31 cellular contexts compared by ENCODE assay signal in genomic region chr1:213124590-213124989, GRCh38.
"Had no signal": no experiment of that assay in that cellular context is flagged by ENCODE, and none has a peak within 500 bp of the region (broad histone marks: within the 10 kb centered on the region; RNA-seq: fewer than 3 reads in every experiment).

No MANE protein-coding gene starts in this region.

- DNase-seq: activated CD4-positive, alpha-beta memory T cell treated with anti-CD3 and anti-CD28 coated beads, Interleukin-2, amount 10 ng/mL, durations not matched to agents 7 days and 5 days; activated CD4-positive, alpha-beta T cell treated with anti-CD3 and anti-CD28 coated beads for 1 hour; activated CD4-positive, alpha-beta T cell treated with anti-CD3 and anti-CD28 coated beads for 4 hours; activated CD4-positive, alpha-beta T cell treated with anti-CD3 and anti-CD28 coated beads, Interleukin-2, amount 10 ng/mL, durations not matched to agents 7 days and 5 days; activated CD4-positive, alpha-beta T cell treated with anti-CD3 and anti-CD28 coated beads, Interleukin-2, amount 50 U/mL, for 4 hours; activated CD8-positive, alpha-beta memory T cell treated with anti-CD3 and anti-CD28 coated beads, Interleukin-2, amount 50 U/mL, for 48 hours; activated gamma-delta T cell; activated naive CD4-positive, alpha-beta T cell; activated naive CD4-positive, alpha-beta T cell treated with anti-CD3 and anti-CD28 coated beads, Interleukin-2, amount 10 ng/mL, durations not matched to agents 7 days and 5 days; activated naive CD8-positive, alpha-beta T cell treated with anti-CD3 and anti-CD28 coated beads, Interleukin-2, amount 10 ng/mL, durations not matched to agents 7 days and 5 days; activated T-cell treated with anti-CD3 and anti-CD28 coated beads for 4 hours; activated T-cell treated with anti-CD3 and anti-CD28 coated beads, Interleukin-2, amount 50 U/mL, for 24 hours; activated T-cell treated with anti-CD3 and anti-CD28 coated beads, Interleukin-2, amount 50 U/mL, for 72 hours; dorsolateral prefrontal cortex; effector memory CD4-positive, alpha-beta T cell; endodermal cell; foreskin keratinocyte; gastrocnemius medialis; glutamatergic neuron; heart left ventricle; T-helper 2 cell had no signal

- H3K4me1 ChIP-seq: breast epithelium had no signal

- H3K4me3 Mint-ChIP-seq: activated CD4-positive, alpha-beta memory T cell treated with anti-CD3 and anti-CD28 coated beads, Interleukin-2, amount 10 ng/mL, durations not matched to agents 7 days and 5 days; activated CD4-positive, alpha-beta T cell treated with anti-CD3 and anti-CD28 coated beads, Interleukin-2, amount 10 ng/mL, durations not matched to agents 7 days and 5 days; activated naive CD4-positive, alpha-beta T cell treated with anti-CD3 and anti-CD28 coated beads, Interleukin-2, amount 10 ng/mL, durations not matched to agents 7 days and 5 days; activated naive CD8-positive, alpha-beta T cell treated with anti-CD3 and anti-CD28 coated beads, Interleukin-2, amount 10 ng/mL, durations not matched to agents 7 days and 5 days; activated T-cell treated with anti-CD3 and anti-CD28 coated beads, Interleukin-2, amount 50 U/mL, for 24 hours; activated T-cell treated with anti-CD3 and anti-CD28 coated beads, Interleukin-2, amount 50 U/mL, for 72 hours; brain; central memory CD8-positive, alpha-beta T cell; dendritic cell treated with granulocyte-macrophage colony-stimulating factor and Interleukin-4, amounts not matched to agents 40 ng/mL and 50 ng/mL, for 4 days; endodermal cell; WTC11 had no signal

- H3K4me3 ChIP-seq: ascending aorta, breast epithelium, coronary artery, dorsolateral prefrontal cortex, esophagus muscularis mucosa, gastrocnemius medialis, heart left ventricle had no signal

- ATAC-seq: activated naive CD4-positive, alpha-beta T cell treated with anti-CD3 and anti-CD28 coated beads, Interleukin-2, amount 50 U/mL, for 72 hours; activated T-cell treated with anti-CD3 and anti-CD28 coated beads, Interleukin-2, amount 50 U/mL, for 72 hours; gastrocnemius medialis; WTC11 had no signal

- H3K9me3 ChIP-seq: ascending aorta, breast epithelium, esophagus muscularis mucosa, gastrocnemius medialis had no signal

- H3K27ac ChIP-seq: ascending aorta, breast epithelium, coronary artery, dorsolateral prefrontal cortex, esophagus muscularis mucosa, foreskin keratinocyte, gastrocnemius medialis, heart left ventricle, VCaP had no signal

- H3K27me3 Mint-ChIP-seq: activated CD4-positive, alpha-beta memory T cell treated with anti-CD3 and anti-CD28 coated beads, Interleukin-2, amount 10 ng/mL, durations not matched to agents 7 days and 5 days; activated CD4-positive, alpha-beta T cell treated with anti-CD3 and anti-CD28 coated beads, Interleukin-2, amount 10 ng/mL, durations not matched to agents 7 days and 5 days; activated naive CD4-positive, alpha-beta T cell treated with anti-CD3 and anti-CD28 coated beads, Interleukin-2, amount 10 ng/mL, durations not matched to agents 7 days and 5 days; activated naive CD8-positive, alpha-beta T cell treated with anti-CD3 and anti-CD28 coated beads, Interleukin-2, amount 10 ng/mL, durations not matched to agents 7 days and 5 days; activated T-cell treated with anti-CD3 and anti-CD28 coated beads, Interleukin-2, amount 50 U/mL, for 24 hours; brain; central memory CD8-positive, alpha-beta T cell; dendritic cell treated with granulocyte-macrophage colony-stimulating factor and Interleukin-4, amounts not matched to agents 40 ng/mL and 50 ng/mL, for 4 days had no signal

- H3K27me3 ChIP-seq: ascending aorta, breast epithelium, dorsolateral prefrontal cortex, esophagus muscularis mucosa, foreskin keratinocyte, gastrocnemius medialis, heart left ventricle had no signal

- H3K27ac Mint-ChIP-seq: activated CD4-positive, alpha-beta memory T cell treated with anti-CD3 and anti-CD28 coated beads, Interleukin-2, amount 10 ng/mL, durations not matched to agents 7 days and 5 days; activated CD4-positive, alpha-beta T cell treated with anti-CD3 and anti-CD28 coated beads, Interleukin-2, amount 10 ng/mL, durations not matched to agents 7 days and 5 days; activated naive CD4-positive, alpha-beta T cell treated with anti-CD3 and anti-CD28 coated beads, Interleukin-2, amount 10 ng/mL, durations not matched to agents 7 days and 5 days; activated naive CD4-positive, alpha-beta T cell treated with anti-CD3 and anti-CD28 coated beads, Interleukin-2, amount 50 U/mL, for 72 hours; activated naive CD8-positive, alpha-beta T cell treated with anti-CD3 and anti-CD28 coated beads, Interleukin-2, amount 10 ng/mL, durations not matched to agents 7 days and 5 days; activated T-cell treated with anti-CD3 and anti-CD28 coated beads, Interleukin-2, amount 50 U/mL, for 24 hours; activated T-cell treated with anti-CD3 and anti-CD28 coated beads, Interleukin-2, amount 50 U/mL, for 72 hours; brain; dendritic cell treated with granulocyte-macrophage colony-stimulating factor and Interleukin-4, amounts not matched to agents 40 ng/mL and 50 ng/mL, for 4 days; endodermal cell; WTC11 had no signal

- H3K4me1 Mint-ChIP-seq: activated CD4-positive, alpha-beta T cell treated with anti-CD3 and anti-CD28 coated beads, Interleukin-2, amount 10 ng/mL, durations not matched to agents 7 days and 5 days; activated naive CD4-positive, alpha-beta T cell treated with anti-CD3 and anti-CD28 coated beads, Interleukin-2, amount 10 ng/mL, durations not matched to agents 7 days and 5 days; WTC11 had no signal

- H3K36me3 ChIP-seq: ascending aorta, breast epithelium, esophagus muscularis mucosa, gastrocnemius medialis had no signal

- H3K36me3 Mint-ChIP-seq: activated naive CD4-positive, alpha-beta T cell treated with anti-CD3 and anti-CD28 coated beads, Interleukin-2, amount 10 ng/mL, durations not matched to agents 7 days and 5 days; activated naive CD4-positive, alpha-beta T cell treated with anti-CD3 and anti-CD28 coated beads, Interleukin-2, amount 50 U/mL, for 72 hours; activated naive CD8-positive, alpha-beta T cell treated with anti-CD3 and anti-CD28 coated beads, Interleukin-2, amount 10 ng/mL, durations not matched to agents 7 days and 5 days had no signal

- H3K9me3 Mint-ChIP-seq: activated CD4-positive, alpha-beta memory T cell treated with anti-CD3 and anti-CD28 coated beads, Interleukin-2, amount 10 ng/mL, durations not matched to agents 7 days and 5 days; activated CD4-positive, alpha-beta T cell treated with anti-CD3 and anti-CD28 coated beads, Interleukin-2, amount 10 ng/mL, durations not matched to agents 7 days and 5 days; activated naive CD4-positive, alpha-beta T cell treated with anti-CD3 and anti-CD28 coated beads, Interleukin-2, amount 10 ng/mL, durations not matched to agents 7 days and 5 days; activated naive CD4-positive, alpha-beta T cell treated with anti-CD3 and anti-CD28 coated beads, Interleukin-2, amount 50 U/mL, for 72 hours; activated naive CD8-positive, alpha-beta T cell treated with anti-CD3 and anti-CD28 coated beads, Interleukin-2, amount 10 ng/mL, durations not matched to agents 7 days and 5 days; activated T-cell treated with anti-CD3 and anti-CD28 coated beads, Interleukin-2, amount 50 U/mL, for 24 hours; activated T-cell treated with anti-CD3 and anti-CD28 coated beads, Interleukin-2, amount 50 U/mL, for 72 hours; central memory CD8-positive, alpha-beta T cell; dendritic cell treated with granulocyte-macrophage colony-stimulating factor and Interleukin-4, amounts not matched to agents 40 ng/mL and 50 ng/mL, for 4 days; endodermal cell had no signal
